In genomic region chr9:110750272-110750671, GRCh38 we compare ENCODE assay signal across 23 cellular contexts.
DNase-seq lines count a peak whose midpoint lies in the region; ATAC-seq, FAIRE-seq and TF ChIP-seq lines count a peak whose summit lies in the region.
"Had no signal": no experiment of that assay in that cellular context is flagged by ENCODE, and none has a peak within 500 bp of the region (broad histone marks: within the 10 kb centered on the region; RNA-seq: fewer than 3 reads in every experiment).

No MANE protein-coding gene starts in this region.

- no peaks in the 10 kb centered on the region for H4K20me1 ChIP-seq in SK-N-SH (ENCODE audit: insufficient read depth)
- no peaks in the 10 kb centered on the region for H4K20me1 ChIP-seq in neural progenitor cell (ENCODE audit: low read depth)

- TF ChIP-seq EP300 in A549 (IDR thresholded peaks at IDR 0.05) (no peak), SK-N-SH (IDR thresholded peaks at IDR 0.05; ENCODE audit: borderline replicate concordance in 1 of 2, low read depth in 1 of 2, low read length in 1 of 2) (no peak)

- H3K27ac ChIP-seq in A549, result peak overlapping the region; percentile 27 to 85; a peak in 5 of 6 replicates
- peak overlapping the region in 1 of 5 donors; percentile 31 for H3K27ac ChIP-seq in adrenal gland
- H3K27ac ChIP-seq in heart left ventricle, result no peak overlapping the region
- H3K27ac ChIP-seq in gastrocnemius medialis, result no peak overlapping the region
- H3K27ac ChIP-seq in SK-N-SH (ENCODE audit: low read depth in 2 of 2, low read length in 1 of 2), result no peak overlapping the region
- H3K27ac ChIP-seq in neural progenitor cell, result no peak overlapping the region
- H3K27ac ChIP-seq: PC-9, SJSA1 had no signal

- H3K4me1 Mint-ChIP-seq in neural progenitor cell, result peaks cover 14% of the 10 kb centered on the region
- H3K4me1 Mint-ChIP-seq: stimulated activated effector memory CD8-positive, alpha-beta T cell treated with anti-CD3 and anti-CD28 coated beads, Interleukin-12 subunit alpha, Interleukin-12 subunit beta, amount 100 ng/mL, for 72 hours had no signal

- ATAC-seq in A549, result no peak
- ATAC-seq in heart left ventricle, result peak in 3 of 4 donors; percentile 36 to 77 (median 71)
- peak in 1 of 2 donors; percentile 28 for ATAC-seq in gastrocnemius medialis
- ATAC-seq: stimulated activated effector memory CD8-positive, alpha-beta T cell treated with anti-CD3 and anti-CD28 coated beads, Interleukin-12 subunit alpha, Interleukin-12 subunit beta, amount 100 ng/mL, for 72 hours had no signal

- H3K4me3 ChIP-seq in A549 (no peak overlapping the region), adrenal gland (no peak overlapping the region), heart left ventricle (no peak overlapping the region), gastrocnemius medialis (no peak overlapping the region), SK-N-SH (ENCODE audit: low read depth in 2 of 2, low read length in 1 of 2) (no peak overlapping the region), neural progenitor cell (no peak overlapping the region)
- H3K4me3 ChIP-seq: PC-9, SJSA1 had no signal

- TF ChIP-seq POLR2A in A549 (IDR thresholded peaks at IDR 0.05; ENCODE audit: low read length) (no peak), adrenal gland (IDR thresholded peaks at IDR 0.05) (no peak), heart left ventricle (IDR thresholded peaks at IDR 0.05) (no peak), gastrocnemius medialis (IDR thresholded peaks at IDR 0.05) (no peak)

- POLR2A ChIA-PET in A549 (lab: Yijun Ruan, JAX), result interaction anchor here (0.8 kb wide), 1 partner anchor 112 kb away, joined by 3 read pairs; no protein-coding TSS in a partner anchor
- POLR2A ChIA-PET in SK-N-SH (lab: Yijun Ruan, JAX), result no interaction called here

- H3K36me3 Mint-ChIP-seq in neural progenitor cell, result no peaks in the 10 kb centered on the region
- H3K36me3 Mint-ChIP-seq: activated CD4-positive, alpha-beta memory T cell treated with anti-CD3 and anti-CD28 coated beads for 36 hours; mesothelial cell of epicardium; stimulated activated effector memory CD8-positive, alpha-beta T cell treated with anti-CD3 and anti-CD28 coated beads, Interleukin-12 subunit alpha, Interleukin-12 subunit beta, amount 100 ng/mL, for 72 hours had no signal

- H3K9me3 ChIP-seq in A549 (peaks cover 8% of the 10 kb centered on the region; the same call in 2 of the 3 replicates), adrenal gland (replicated peaks in 1 of 3) (no peaks in the 10 kb centered on the region), heart left ventricle (no peaks in the 10 kb centered on the region), gastrocnemius medialis (no peaks in the 10 kb centered on the region), SK-N-SH (no peaks in the 10 kb centered on the region), neural progenitor cell (ENCODE audit: low read depth) (no peaks in the 10 kb centered on the region)
- H3K9me3 ChIP-seq: SJSA1 had no signal

- H3K36me3 ChIP-seq in adrenal gland (replicated peaks in 1 of 2) (no peaks in the 10 kb centered on the region), heart left ventricle (no peaks in the 10 kb centered on the region), gastrocnemius medialis (no peaks in the 10 kb centered on the region), SK-N-SH (replicated peaks in 1 of 2; ENCODE audit: control insufficient read depth in 1 of 2, insufficient read depth in 2 of 2, low read length in 1 of 2) (no peaks in the 10 kb centered on the region), neural progenitor cell (no peaks in the 10 kb centered on the region)
- H3K36me3 ChIP-seq: SJSA1 had no signal

- no peaks in the 10 kb centered on the region for H3K9me3 Mint-ChIP-seq in neural progenitor cell
- H3K9me3 Mint-ChIP-seq: activated CD4-positive, alpha-beta memory T cell treated with anti-CD3 and anti-CD28 coated beads for 36 hours; mesothelial cell of epicardium; nephron progenitor cell had no signal

- H3K4me1 ChIP-seq in A549, result peaks cover 51% of the 10 kb centered on the region
- peaks cover 0 to 2% of the 10 kb centered on the region in 2 donors for H3K4me1 ChIP-seq in adrenal gland (replicated peaks in 1 of 2)
- peaks cover 0 to 21% (median 4%) of the 10 kb centered on the region in 12 donors for H3K4me1 ChIP-seq in heart left ventricle
- H3K4me1 ChIP-seq in gastrocnemius medialis, result peaks cover 0 to 12% of the 10 kb centered on the region in 2 donors
- peaks cover 15 to 38% of the 10 kb centered on the region in 2 experiments for H3K4me1 ChIP-seq in SK-N-SH (ENCODE audit: control insufficient read depth in 1 of 2, insufficient read depth in 2 of 2, low read depth in 1 of 2, low read length in 1 of 2)
- H3K4me1 ChIP-seq in neural progenitor cell, result no peaks in the 10 kb centered on the region

- H3K79me2 ChIP-seq in SK-N-SH (ENCODE audit: insufficient read depth) (no peaks in the 10 kb centered on the region), neural progenitor cell (ENCODE audit: low read depth) (no peaks in the 10 kb centered on the region)

- no peaks in the 10 kb centered on the region for H3K9me2 ChIP-seq in SK-N-SH

- 94% methylated on average over 1 of the region's 1 CpG for WGBS in A549 (ENCODE audit: missing lambda C conversion rate)
- WGBS in adrenal gland, 4 donors, result 39 to 54% (median 50%) methylated on average over 1 of the region's 1 CpG
- 32 to 69% (median 41%) methylated on average over 1 of the region's 1 CpG for WGBS in heart left ventricle, 4 donors
- WGBS in SK-N-SH (ENCODE audit: low lambda C conversion rate), result 56% methylated on average over 1 of the region's 1 CpG

- H3F3A ChIP-seq in SK-N-SH (replicated peaks; ENCODE audit: insufficient read depth), result peaks cover 25% of the 10 kb centered on the region
- no peaks in the 10 kb centered on the region for H3F3A ChIP-seq in neural progenitor cell (ENCODE audit: low read depth)

- DNase-seq in A549 (ENCODE audit: low read depth in 1 of 2, low spot score in 1 of 2) (no peak), adrenal gland (peak in 6 of 7 donors; percentile 9 to 70 (median 32)), heart left ventricle (peak in 4 of 5 donors; percentile 30 to 57 (median 46)), gastrocnemius medialis (peak; percentile 19 to 70), SK-N-SH (no peak), neural progenitor cell (ENCODE audit: low spot score) (no peak)
- no peak for DNase-seq in stimulated activated CD4-positive, alpha-beta T cell treated with anti-CD3 and anti-CD28 coated beads, Interleukin-1b, Interleukin-23, amount 100 ng/mL, for 48 hours
- no peak for DNase-seq in stimulated activated CD4-positive, alpha-beta T cell treated with anti-CD3 and anti-CD28 coated beads, Interleukin-4, amount 100 ng/mL, for 1 hour
- DNase-seq: activated CD4-positive, alpha-beta memory T cell treated with anti-CD3 and anti-CD28 coated beads for 36 hours; activated naive CD4-positive, alpha-beta T cell; foreskin melanocyte; H7; NCI-H1436 treated with DMSO at 0.1 percent for 48 hours; NCI-H2227 treated with DMSO at 0.1 percent for 48 hours; nephron progenitor cell; PC-9; stimulated activated CD4-positive, alpha-beta T cell treated with anti-CD3 and anti-CD28 coated beads, Interleukin-12 subunit alpha, Interleukin-12 subunit beta, amount 100 ng/mL, for 4 hours had no signal

- H2AFZ ChIP-seq in SK-N-SH (ENCODE audit: low read depth), result no peak overlapping the region
- no peak overlapping the region for H2AFZ ChIP-seq in neural progenitor cell (replicated peaks)
- H2AFZ ChIP-seq: PC-9 had no signal

- H3K4me3 Mint-ChIP-seq in neural progenitor cell, result no peak overlapping the region
- H3K4me3 Mint-ChIP-seq: activated CD4-positive, alpha-beta memory T cell treated with anti-CD3 and anti-CD28 coated beads for 36 hours; mesothelial cell of epicardium; nephron progenitor cell; stimulated activated effector memory CD8-positive, alpha-beta T cell treated with anti-CD3 and anti-CD28 coated beads, Interleukin-12 subunit alpha, Interleukin-12 subunit beta, amount 100 ng/mL, for 72 hours had no signal

- H3K27ac Mint-ChIP-seq in neural progenitor cell, result no peak overlapping the region
- H3K27ac Mint-ChIP-seq: activated CD4-positive, alpha-beta memory T cell treated with anti-CD3 and anti-CD28 coated beads for 36 hours; mesothelial cell of epicardium; nephron progenitor cell; stimulated activated effector memory CD8-positive, alpha-beta T cell treated with anti-CD3 and anti-CD28 coated beads, Interleukin-12 subunit alpha, Interleukin-12 subunit beta, amount 100 ng/mL, for 72 hours had no signal

- no peak for TF ChIP-seq CTCF in A549 (IDR thresholded peaks at IDR 0.05)
- TF ChIP-seq CTCF in adrenal gland (IDR thresholded peaks at IDR 0.05), result no peak
- no peak for TF ChIP-seq CTCF in heart left ventricle (IDR thresholded peaks at IDR 0.05)
- TF ChIP-seq CTCF in gastrocnemius medialis (IDR thresholded peaks at IDR 0.05 in 4 of 5, conservative IDR thresholded peaks at IDR 0.05 in 1 of 5), result no peak
- TF ChIP-seq CTCF in SK-N-SH (IDR thresholded peaks at IDR 0.05), result no peak
- TF ChIP-seq CTCF in neural progenitor cell (IDR thresholded peaks at IDR 0.05), result no peak

- TF ChIP-seq RAD21 in A549 (conservative IDR thresholded peaks at IDR 0.05 in 1 of 2, IDR thresholded peaks at IDR 0.05 in 1 of 2) (no peak), SK-N-SH (IDR thresholded peaks at IDR 0.05; ENCODE audit: low read length) (no peak)

- CTCF ChIA-PET in A549 (lab: Yijun Ruan, JAX), result no interaction called here
- CTCF ChIA-PET in SK-N-SH (lab: Yijun Ruan, JAX), result no interaction called here

- H3K27me3 ChIP-seq in adrenal gland (no peaks in the 10 kb centered on the region), heart left ventricle (no peaks in the 10 kb centered on the region), gastrocnemius medialis (no peaks in the 10 kb centered on the region), SK-N-SH (ENCODE audit: insufficient read depth) (no peaks in the 10 kb centered on the region), neural progenitor cell (no peaks in the 10 kb centered on the region)
- H3K27me3 ChIP-seq: SJSA1 had no signal

- in situ Hi-C loops in gastrocnemius medialis (cut with MboI; ENCODE audit: low sequenced_read_pairs in 4 of 4), result no loop called here

- intact Hi-C loops in adrenal gland (cut with DNase I) (no loop called here), heart left ventricle (cut with DNase I) (no loop called here), gastrocnemius medialis (cut with DNase I; ENCODE audit: low total_unique reads) (no loop called here)

- H3K9ac ChIP-seq in SK-N-SH, result no peak overlapping the region
- no peak overlapping the region for H3K9ac ChIP-seq in neural progenitor cell

- peaks cover 2% of the 10 kb centered on the region for H3K27me3 Mint-ChIP-seq in neural progenitor cell (ENCODE audit: insufficient read depth, low read depth)
- H3K27me3 Mint-ChIP-seq: activated CD4-positive, alpha-beta memory T cell treated with anti-CD3 and anti-CD28 coated beads for 36 hours had no signal

- no peak for FAIRE-seq in A549 (lab: Jason Lieb, UNC)
- FAIRE-seq: colon, endometrium, GM12892 had no signal

- H3K4me2 ChIP-seq in A549 (no peak overlapping the region), SK-N-SH (no peak overlapping the region), neural progenitor cell (no peak overlapping the region)
- H3K4me2 ChIP-seq: PC-9 had no signal

TF ChIP-seq in SK-N-SH, 30 proteins besides CTCF, POLR2A, EP300 and RAD21 (continues in another document):
- TF ChIP-seq TAF1 (IDR thresholded peaks at IDR 0.05; ENCODE audit: borderline replicate concordance, low read depth, low read length) (no peak), FOXM1 (IDR thresholded peaks at IDR 0.05; ENCODE audit: low read depth) (no peak), SMC3 (IDR thresholded peaks at IDR 0.05; ENCODE audit: low read depth, low read length) (no peak)

Comparison
In these comparisons a context has a peak if more than half of its experiments do, and no peak if none do; other contexts are left out.
1. ATAC-seq: peak in heart left ventricle (3 of 4); none in A549 (0 of 2).
2. DNase-seq: peak in adrenal gland (6 of 7), heart left ventricle (4 of 5) and gastrocnemius medialis (2 of 2); none in A549 (0 of 2), SK-N-SH (single experiment), stimulated activated CD4-positive, alpha-beta T cell treated with anti-CD3 and anti-CD28 coated beads, Interleukin-1b, Interleukin-23, amount 100 ng/mL, for 48 hours (single experiment), stimulated activated CD4-positive, alpha-beta T cell treated with anti-CD3 and anti-CD28 coated beads, Interleukin-4, amount 100 ng/mL, for 1 hour (single experiment) and neural progenitor cell (single experiment).
3. H3K27ac ChIP-seq: peak in A549 (2 of 2); none in heart left ventricle (0 of 12), gastrocnemius medialis (0 of 4), SK-N-SH (0 of 2) and neural progenitor cell (single experiment).